Comparison of ENCODE assay signal across 1 cellular context in the genomic region with DNA sequence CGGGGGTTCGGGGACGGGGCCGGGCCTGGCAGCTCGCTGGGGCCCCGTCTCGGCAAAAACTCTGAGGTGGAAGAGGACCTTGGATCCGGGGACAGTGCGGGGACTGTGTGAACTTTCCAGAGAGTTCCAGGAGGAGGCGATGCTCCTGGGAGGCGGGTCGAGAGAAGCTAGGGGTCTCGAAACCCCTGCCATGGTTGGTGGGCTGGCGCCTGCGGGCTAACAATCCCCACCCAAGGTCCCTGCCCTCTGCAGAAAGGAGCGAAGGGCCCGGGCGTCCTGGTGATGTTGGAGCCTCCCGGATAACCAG.
TF ChIP-seq lines count a peak whose summit lies in the region.

No MANE protein-coding gene starts in this region.

TF ChIP-seq in GM12878, 131 proteins besides CTCF, POLR2A, EP300 and RAD21:
- TF ChIP-seq, protein P1, sequence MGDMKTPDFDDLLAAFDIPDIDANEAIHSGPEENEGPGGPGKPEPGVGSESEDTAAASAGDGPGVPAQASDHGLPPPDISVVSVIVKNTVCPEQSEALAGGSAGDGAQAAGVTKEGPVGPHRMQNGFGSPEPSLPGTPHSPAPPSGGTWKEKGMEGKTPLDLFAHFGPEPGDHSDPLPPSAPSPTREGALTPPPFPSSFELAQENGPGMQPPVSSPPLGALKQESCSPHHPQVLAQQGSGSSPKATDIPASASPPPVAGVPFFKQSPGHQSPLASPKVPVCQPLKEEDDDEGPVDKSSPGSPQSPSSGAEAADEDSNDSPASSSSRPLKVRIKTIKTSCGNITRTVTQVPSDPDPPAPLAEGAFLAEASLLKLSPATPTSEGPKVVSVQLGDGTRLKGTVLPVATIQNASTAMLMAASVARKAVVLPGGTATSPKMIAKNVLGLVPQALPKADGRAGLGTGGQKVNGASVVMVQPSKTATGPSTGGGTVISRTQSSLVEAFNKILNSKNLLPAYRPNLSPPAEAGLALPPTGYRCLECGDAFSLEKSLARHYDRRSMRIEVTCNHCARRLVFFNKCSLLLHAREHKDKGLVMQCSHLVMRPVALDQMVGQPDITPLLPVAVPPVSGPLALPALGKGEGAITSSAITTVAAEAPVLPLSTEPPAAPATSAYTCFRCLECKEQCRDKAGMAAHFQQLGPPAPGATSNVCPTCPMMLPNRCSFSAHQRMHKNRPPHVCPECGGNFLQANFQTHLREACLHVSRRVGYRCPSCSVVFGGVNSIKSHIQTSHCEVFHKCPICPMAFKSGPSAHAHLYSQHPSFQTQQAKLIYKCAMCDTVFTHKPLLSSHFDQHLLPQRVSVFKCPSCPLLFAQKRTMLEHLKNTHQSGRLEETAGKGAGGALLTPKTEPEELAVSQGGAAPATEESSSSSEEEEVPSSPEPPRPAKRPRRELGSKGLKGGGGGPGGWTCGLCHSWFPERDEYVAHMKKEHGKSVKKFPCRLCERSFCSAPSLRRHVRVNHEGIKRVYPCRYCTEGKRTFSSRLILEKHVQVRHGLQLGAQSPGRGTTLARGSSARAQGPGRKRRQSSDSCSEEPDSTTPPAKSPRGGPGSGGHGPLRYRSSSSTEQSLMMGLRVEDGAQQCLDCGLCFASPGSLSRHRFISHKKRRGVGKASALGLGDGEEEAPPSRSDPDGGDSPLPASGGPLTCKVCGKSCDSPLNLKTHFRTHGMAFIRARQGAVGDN (IDR thresholded peaks at IDR 0.05) = no peak
- TF ChIP-seq RCOR1 (conservative IDR thresholded peaks at IDR 0.05; ENCODE audit: low read depth, low read length) = no peak
- no peak for TF ChIP-seq JUND (IDR thresholded peaks at IDR 0.05; ENCODE audit: low read depth, low read length)
- no peak for TF ChIP-seq SMARCA5 (IDR thresholded peaks at IDR 0.05)
- TF ChIP-seq SREBF1 (IDR thresholded peaks at IDR 0.05; ENCODE audit: low read length) = no peak
- TF ChIP-seq JUNB (IDR thresholded peaks at IDR 0.05) = no peak
- TF ChIP-seq TBL1XR1 (IDR thresholded peaks at IDR 0.05; ENCODE audit: low read depth, low read length) = no peak
- no peak for TF ChIP-seq YY1 (IDR thresholded peaks at IDR 0.05; ENCODE audit: low read depth, low read length)
- no peak for TF ChIP-seq CREM (IDR thresholded peaks at IDR 0.05; ENCODE audit: low read depth)
- TF ChIP-seq WRNIP1 (IDR thresholded peaks at IDR 0.05; ENCODE audit: borderline replicate concordance, low read depth, low read length) = no peak
